1 cellular context compared by ENCODE assay signal in the genomic region with DNA sequence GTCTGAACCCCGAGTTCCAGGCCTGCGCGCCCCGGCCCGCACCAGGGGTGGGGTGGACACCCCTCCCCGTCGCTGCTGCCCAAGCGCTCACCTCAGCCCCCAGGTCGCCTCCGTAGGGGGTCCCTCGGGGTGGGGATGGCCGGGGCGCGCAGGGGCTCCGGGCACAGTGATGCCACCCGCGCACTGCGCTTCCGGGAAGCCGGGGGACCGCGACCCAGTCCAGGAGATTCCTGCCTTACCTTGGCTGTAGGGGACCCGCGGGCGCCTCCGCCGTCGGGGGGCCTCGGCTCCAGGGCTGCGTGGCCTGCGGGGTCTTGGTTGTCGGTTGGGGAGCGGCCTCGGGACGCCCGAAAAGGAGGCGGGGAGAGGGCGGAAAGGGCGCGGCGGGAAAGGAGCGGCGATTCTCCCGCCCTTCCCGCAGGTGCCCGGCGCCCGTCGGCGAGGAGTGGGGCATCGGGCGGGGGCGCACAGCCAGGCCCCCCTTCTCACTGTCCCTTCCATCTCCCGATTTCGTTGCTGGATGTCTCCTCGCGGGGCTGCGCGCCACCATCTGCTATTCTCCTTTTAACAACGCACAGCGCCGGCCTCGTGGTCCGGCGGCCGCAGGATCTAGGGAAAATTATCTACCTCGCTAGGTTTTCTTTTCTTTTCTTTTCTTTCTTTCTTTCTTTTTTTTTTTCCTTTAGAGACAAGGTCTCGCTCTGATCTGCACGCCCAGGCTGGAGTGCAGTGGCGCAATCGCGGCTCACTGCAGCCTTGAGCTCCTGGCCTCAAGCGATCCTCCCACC.
TF ChIP-seq lines count a peak whose summit lies in the region.

A gene (minus strand): TSS at position 355 of the 788 bp plus-strand sequence. CDS start 3,323 bp downstream, outside the sequence.

TF ChIP-seq in HepG2, 621 proteins besides CTCF, POLR2A, EP300 and RAD21 (continued from another document and continues in another):
- TF ChIP-seq, protein P1, sequence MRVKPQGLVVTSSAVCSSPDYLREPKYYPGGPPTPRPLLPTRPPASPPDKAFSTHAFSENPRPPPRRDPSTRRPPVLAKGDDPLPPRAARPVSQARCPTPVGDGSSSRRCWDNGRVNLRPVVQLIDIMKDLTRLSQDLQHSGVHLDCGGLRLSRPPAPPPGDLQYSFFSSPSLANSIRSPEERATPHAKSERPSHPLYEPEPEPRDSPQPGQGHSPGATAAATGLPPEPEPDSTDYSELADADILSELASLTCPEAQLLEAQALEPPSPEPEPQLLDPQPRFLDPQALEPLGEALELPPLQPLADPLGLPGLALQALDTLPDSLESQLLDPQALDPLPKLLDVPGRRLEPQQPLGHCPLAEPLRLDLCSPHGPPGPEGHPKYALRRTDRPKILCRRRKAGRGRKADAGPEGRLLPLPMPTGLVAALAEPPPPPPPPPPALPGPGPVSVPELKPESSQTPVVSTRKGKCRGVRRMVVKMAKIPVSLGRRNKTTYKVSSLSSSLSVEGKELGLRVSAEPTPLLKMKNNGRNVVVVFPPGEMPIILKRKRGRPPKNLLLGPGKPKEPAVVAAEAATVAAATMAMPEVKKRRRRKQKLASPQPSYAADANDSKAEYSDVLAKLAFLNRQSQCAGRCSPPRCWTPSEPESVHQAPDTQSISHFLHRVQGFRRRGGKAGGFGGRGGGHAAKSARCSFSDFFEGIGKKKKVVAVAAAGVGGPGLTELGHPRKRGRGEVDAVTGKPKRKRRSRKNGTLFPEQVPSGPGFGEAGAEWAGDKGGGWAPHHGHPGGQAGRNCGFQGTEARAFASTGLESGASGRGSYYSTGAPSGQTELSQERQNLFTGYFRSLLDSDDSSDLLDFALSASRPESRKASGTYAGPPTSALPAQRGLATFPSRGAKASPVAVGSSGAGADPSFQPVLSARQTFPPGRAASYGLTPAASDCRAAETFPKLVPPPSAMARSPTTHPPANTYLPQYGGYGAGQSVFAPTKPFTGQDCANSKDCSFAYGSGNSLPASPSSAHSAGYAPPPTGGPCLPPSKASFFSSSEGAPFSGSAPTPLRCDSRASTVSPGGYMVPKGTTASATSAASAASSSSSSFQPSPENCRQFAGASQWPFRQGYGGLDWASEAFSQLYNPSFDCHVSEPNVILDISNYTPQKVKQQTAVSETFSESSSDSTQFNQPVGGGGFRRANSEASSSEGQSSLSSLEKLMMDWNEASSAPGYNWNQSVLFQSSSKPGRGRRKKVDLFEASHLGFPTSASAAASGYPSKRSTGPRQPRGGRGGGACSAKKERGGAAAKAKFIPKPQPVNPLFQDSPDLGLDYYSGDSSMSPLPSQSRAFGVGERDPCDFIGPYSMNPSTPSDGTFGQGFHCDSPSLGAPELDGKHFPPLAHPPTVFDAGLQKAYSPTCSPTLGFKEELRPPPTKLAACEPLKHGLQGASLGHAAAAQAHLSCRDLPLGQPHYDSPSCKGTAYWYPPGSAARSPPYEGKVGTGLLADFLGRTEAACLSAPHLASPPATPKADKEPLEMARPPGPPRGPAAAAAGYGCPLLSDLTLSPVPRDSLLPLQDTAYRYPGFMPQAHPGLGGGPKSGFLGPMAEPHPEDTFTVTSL (CRISPR knock-in tag; IDR thresholded peaks at IDR 0.05; ENCODE audit: borderline replicate concordance), result no peak
- no peak for TF ChIP-seq PHB2 (IDR thresholded peaks at IDR 0.05; ENCODE audit: partially characterized antibody)
- TF ChIP-seq GTF2F1 (IDR thresholded peaks at IDR 0.05; ENCODE audit: low read length), result no peak
- peak; percentile 40; the same call in 1 of the 2 replicates for TF ChIP-seq ZNF232 (CRISPR knock-in tag; IDR thresholded peaks at IDR 0.05; ENCODE audit: borderline replicate concordance)
- TF ChIP-seq PAF1 (CRISPR knock-in tag; IDR thresholded peaks at IDR 0.05), result no peak
- 0 out of 2 replicates have a peak, but pooled peaks have one; percentile 22 for TF ChIP-seq ONECUT2 (CRISPR knock-in tag; IDR thresholded peaks at IDR 0.05)
- TF ChIP-seq, protein P2, sequence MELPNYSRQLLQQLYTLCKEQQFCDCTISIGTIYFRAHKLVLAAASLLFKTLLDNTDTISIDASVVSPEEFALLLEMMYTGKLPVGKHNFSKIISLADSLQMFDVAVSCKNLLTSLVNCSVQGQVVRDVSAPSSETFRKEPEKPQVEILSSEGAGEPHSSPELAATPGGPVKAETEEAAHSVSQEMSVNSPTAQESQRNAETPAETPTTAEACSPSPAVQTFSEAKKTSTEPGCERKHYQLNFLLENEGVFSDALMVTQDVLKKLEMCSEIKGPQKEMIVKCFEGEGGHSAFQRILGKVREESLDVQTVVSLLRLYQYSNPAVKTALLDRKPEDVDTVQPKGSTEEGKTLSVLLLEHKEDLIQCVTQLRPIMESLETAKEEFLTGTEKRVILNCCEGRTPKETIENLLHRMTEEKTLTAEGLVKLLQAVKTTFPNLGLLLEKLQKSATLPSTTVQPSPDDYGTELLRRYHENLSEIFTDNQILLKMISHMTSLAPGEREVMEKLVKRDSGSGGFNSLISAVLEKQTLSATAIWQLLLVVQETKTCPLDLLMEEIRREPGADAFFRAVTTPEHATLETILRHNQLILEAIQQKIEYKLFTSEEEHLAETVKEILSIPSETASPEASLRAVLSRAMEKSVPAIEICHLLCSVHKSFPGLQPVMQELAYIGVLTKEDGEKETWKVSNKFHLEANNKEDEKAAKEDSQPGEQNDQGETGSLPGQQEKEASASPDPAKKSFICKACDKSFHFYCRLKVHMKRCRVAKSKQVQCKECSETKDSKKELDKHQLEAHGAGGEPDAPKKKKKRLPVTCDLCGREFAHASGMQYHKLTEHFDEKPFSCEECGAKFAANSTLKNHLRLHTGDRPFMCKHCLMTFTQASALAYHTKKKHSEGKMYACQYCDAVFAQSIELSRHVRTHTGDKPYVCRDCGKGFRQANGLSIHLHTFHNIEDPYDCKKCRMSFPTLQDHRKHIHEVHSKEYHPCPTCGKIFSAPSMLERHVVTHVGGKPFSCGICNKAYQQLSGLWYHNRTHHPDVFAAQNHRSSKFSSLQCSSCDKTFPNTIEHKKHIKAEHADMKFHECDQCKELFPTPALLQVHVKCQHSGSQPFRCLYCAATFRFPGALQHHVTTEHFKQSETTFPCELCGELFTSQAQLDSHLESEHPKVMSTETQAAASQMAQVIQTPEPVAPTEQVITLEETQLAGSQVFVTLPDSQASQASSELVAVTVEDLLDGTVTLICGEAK (IDR thresholded peaks at IDR 0.05), result no peak
- TF ChIP-seq, protein P2 (CRISPR knock-in tag; IDR thresholded peaks at IDR 0.05), result no peak
- TF ChIP-seq FOXK2 (IDR thresholded peaks at IDR 0.05), result no peak
- TF ChIP-seq REL (CRISPR knock-in tag; conservative IDR thresholded peaks at IDR 0.05), result no peak
- TF ChIP-seq PAWR (CRISPR knock-in tag; IDR thresholded peaks at IDR 0.05; ENCODE audit: borderline replicate concordance), result no peak; the same call in 1 of the 2 replicates
- 0 out of 2 replicates have a peak, but pooled peaks have one; percentile 62 for TF ChIP-seq KLF12 (CRISPR knock-in tag; IDR thresholded peaks at IDR 0.05; ENCODE audit: borderline replicate concordance)
- TF ChIP-seq, protein P3, sequence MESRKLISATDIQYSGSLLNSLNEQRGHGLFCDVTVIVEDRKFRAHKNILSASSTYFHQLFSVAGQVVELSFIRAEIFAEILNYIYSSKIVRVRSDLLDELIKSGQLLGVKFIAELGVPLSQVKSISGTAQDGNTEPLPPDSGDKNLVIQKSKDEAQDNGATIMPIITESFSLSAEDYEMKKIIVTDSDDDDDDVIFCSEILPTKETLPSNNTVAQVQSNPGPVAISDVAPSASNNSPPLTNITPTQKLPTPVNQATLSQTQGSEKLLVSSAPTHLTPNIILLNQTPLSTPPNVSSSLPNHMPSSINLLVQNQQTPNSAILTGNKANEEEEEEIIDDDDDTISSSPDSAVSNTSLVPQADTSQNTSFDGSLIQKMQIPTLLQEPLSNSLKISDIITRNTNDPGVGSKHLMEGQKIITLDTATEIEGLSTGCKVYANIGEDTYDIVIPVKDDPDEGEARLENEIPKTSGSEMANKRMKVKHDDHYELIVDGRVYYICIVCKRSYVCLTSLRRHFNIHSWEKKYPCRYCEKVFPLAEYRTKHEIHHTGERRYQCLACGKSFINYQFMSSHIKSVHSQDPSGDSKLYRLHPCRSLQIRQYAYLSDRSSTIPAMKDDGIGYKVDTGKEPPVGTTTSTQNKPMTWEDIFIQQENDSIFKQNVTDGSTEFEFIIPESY (CRISPR knock-in tag; IDR thresholded peaks at IDR 0.05), result no peak
- TF ChIP-seq BORCS8-MEF2B (CRISPR knock-in tag; IDR thresholded peaks at IDR 0.05), result no peak
- TF ChIP-seq FOXA3 (CRISPR knock-in tag; IDR thresholded peaks at IDR 0.05), result no peak
- no peak for TF ChIP-seq THYN1 (CRISPR knock-in tag; IDR thresholded peaks at IDR 0.05; ENCODE audit: borderline replicate concordance, low read depth)
- TF ChIP-seq SALL2 (CRISPR knock-in tag; IDR thresholded peaks at IDR 0.05), result no peak
- TF ChIP-seq, protein P4, sequence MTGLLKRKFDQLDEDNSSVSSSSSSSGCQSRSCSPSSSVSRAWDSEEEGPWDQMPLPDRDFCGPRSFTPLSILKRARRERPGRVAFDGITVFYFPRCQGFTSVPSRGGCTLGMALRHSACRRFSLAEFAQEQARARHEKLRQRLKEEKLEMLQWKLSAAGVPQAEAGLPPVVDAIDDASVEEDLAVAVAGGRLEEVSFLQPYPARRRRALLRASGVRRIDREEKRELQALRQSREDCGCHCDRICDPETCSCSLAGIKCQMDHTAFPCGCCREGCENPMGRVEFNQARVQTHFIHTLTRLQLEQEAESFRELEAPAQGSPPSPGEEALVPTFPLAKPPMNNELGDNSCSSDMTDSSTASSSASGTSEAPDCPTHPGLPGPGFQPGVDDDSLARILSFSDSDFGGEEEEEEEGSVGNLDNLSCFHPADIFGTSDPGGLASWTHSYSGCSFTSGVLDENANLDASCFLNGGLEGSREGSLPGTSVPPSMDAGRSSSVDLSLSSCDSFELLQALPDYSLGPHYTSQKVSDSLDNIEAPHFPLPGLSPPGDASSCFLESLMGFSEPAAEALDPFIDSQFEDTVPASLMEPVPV (CRISPR knock-in tag; IDR thresholded peaks at IDR 0.05), result peak; percentile 64; the same call in 1 of the 2 replicates
- 0 out of 2 replicates have a peak, but pooled peaks have one; percentile 60 for TF ChIP-seq MED13 (CRISPR knock-in tag; IDR thresholded peaks at IDR 0.05)
- TF ChIP-seq, protein P5, sequence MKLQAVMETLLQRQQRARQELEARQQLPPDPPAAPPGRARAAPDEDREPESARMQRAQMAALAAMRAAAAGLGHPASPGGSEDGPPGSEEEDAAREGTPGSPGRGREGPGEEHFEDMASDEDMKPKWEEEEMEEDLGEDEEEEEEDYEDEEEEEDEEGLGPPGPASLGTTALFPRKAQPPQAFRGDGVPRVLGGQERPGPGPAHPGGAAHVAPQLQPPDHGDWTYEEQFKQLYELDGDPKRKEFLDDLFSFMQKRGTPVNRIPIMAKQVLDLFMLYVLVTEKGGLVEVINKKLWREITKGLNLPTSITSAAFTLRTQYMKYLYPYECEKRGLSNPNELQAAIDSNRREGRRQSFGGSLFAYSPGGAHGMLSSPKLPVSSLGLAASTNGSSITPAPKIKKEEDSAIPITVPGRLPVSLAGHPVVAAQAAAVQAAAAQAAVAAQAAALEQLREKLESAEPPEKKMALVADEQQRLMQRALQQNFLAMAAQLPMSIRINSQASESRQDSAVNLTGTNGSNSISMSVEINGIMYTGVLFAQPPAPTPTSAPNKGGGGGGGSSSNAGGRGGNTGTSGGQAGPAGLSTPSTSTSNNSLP (IDR thresholded peaks at IDR 0.05; ENCODE audit: low read depth, low read length), result no peak
- TF ChIP-seq, protein P6, sequence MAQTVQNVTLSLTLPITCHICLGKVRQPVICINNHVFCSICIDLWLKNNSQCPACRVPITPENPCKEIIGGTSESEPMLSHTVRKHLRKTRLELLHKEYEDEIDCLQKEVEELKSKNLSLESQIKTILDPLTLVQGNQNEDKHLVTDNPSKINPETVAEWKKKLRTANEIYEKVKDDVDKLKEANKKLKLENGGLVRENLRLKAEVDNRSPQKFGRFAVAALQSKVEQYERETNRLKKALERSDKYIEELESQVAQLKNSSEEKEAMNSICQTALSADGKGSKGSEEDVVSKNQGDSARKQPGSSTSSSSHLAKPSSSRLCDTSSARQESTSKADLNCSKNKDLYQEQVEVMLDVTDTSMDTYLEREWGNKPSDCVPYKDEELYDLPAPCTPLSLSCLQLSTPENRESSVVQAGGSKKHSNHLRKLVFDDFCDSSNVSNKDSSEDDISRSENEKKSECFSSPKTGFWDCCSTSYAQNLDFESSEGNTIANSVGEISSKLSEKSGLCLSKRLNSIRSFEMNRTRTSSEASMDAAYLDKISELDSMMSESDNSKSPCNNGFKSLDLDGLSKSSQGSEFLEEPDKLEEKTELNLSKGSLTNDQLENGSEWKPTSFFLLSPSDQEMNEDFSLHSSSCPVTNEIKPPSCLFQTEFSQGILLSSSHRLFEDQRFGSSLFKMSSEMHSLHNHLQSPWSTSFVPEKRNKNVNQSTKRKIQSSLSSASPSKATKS (CRISPR knock-in tag; IDR thresholded peaks at IDR 0.05), result peak; percentile 23; the same call in 1 of the 2 replicates
- no peak for TF ChIP-seq ZNF546 (CRISPR knock-in tag; conservative IDR thresholded peaks at IDR 0.05)
- no peak for TF ChIP-seq PAX8 (CRISPR knock-in tag; IDR thresholded peaks at IDR 0.05; ENCODE audit: borderline replicate concordance)
- TF ChIP-seq, protein P7, sequence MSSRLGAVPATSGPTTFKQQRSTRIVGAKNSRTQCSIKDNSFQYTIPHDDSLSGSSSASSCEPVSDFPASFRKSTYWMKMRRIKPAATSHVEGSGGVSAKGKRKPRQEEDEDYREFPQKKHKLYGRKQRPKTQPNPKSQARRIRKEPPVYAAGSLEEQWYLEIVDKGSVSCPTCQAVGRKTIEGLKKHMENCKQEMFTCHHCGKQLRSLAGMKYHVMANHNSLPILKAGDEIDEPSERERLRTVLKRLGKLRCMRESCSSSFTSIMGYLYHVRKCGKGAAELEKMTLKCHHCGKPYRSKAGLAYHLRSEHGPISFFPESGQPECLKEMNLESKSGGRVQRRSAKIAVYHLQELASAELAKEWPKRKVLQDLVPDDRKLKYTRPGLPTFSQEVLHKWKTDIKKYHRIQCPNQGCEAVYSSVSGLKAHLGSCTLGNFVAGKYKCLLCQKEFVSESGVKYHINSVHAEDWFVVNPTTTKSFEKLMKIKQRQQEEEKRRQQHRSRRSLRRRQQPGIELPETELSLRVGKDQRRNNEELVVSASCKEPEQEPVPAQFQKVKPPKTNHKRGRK (CRISPR knock-in tag; IDR thresholded peaks at IDR 0.05), result no peak
